13 cellular contexts compared by ENCODE assay signal in the genomic region with DNA sequence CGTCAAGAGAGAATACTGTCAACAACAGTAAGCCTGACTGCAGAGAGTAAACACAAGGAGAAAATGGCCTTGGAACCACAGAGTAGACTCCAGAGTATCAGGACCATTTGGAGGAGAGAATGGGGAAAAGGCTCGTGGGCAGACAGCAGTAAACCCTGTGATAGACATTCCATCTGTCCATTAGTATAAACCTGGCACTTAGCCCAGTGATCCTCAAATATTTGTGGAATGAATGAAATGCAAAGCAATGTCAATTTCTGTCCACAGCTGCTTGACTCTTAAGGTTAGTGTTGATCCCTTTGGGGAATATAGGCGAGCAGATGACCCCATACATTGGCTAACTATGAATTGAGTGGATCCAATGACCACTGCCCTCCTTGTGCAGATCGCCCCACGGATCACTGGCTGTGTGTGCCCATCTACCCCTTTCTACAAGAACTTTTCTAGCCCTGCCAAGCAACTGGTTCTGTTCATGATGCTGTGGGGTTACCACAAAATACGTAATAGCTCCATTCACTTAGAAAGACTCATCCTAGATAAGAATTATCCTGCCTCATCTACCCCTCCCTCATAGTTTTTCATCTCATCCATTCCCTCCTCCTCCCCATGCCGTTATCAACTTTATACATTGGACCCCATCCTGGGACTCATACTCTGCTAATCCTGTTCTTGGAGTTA.
DNase-seq lines count a peak whose midpoint lies in the region; ATAC-seq and TF ChIP-seq lines count a peak whose summit lies in the region.
"Had no signal": no experiment of that assay in that cellular context is flagged by ENCODE, and none has a peak within 500 bp of the region (broad histone marks: within the 10 kb centered on the region; RNA-seq: fewer than 3 reads in every experiment).

No MANE protein-coding gene starts in this region.

- DNase-seq in GM03348 (ENCODE audit: low spot score) (peak; percentile 65), NCI-H69 (lab: John Stamatoyannopoulos, UW) (peak; percentile 92), epithelial cell of proximal tubule (ENCODE audit: low read depth) (peak; percentile 68), skeletal muscle cell (ENCODE audit: low read depth) (peak; percentile 91), spleen (no peak)
- DNase-seq: activated CD8-positive, alpha-beta memory T cell treated with anti-CD3 and anti-CD28 coated beads, Interleukin-2, amount 50 U/mL, for 4 hours; anterior cingulate cortex; NK-92 treated with Interleukin-12 subunit alpha and Interleukin-12 subunit beta, amount 100 ng/mL, for 24 hours; posterior cingulate gyrus had no signal

- no peaks in the 10 kb centered on the region for H3K9me3 ChIP-seq in spleen
- H3K9me3 ChIP-seq: thoracic aorta had no signal

- H3K36me3 ChIP-seq in spleen, result no peaks in the 10 kb centered on the region
- H3K36me3 ChIP-seq: thoracic aorta had no signal

- 68 to 76% (median 70%) methylated on average over 7 of the region's 7 CpGs for WGBS in spleen, 5 donors

- ATAC-seq in GM18868 (IDR thresholded peaks at IDR 0.05; ENCODE audit: unreplicated experiment) (no peak), HG02623 (IDR thresholded peaks at IDR 0.05; ENCODE audit: unreplicated experiment) (no peak)

- intact Hi-C loops in spleen (cut with DNase I; ENCODE audit: low total_unique reads), result no loop called here

- TF ChIP-seq CTCF in epithelial cell of proximal tubule (conservative IDR thresholded peaks at IDR 0.05; ENCODE audit: low read depth, low read length) (no peak), spleen (IDR thresholded peaks at IDR 0.05 in 8 of 11, conservative IDR thresholded peaks at IDR 0.05 in 3 of 11) (no peak)

- H3K4me1 ChIP-seq in spleen, result no peaks in the 10 kb centered on the region

- TF ChIP-seq POLR2A in spleen (IDR thresholded peaks at IDR 0.05), result no peak

- H3K4me3 ChIP-seq in epithelial cell of proximal tubule (ENCODE audit: low read depth, low read length), result no peak overlapping the region
- no peak overlapping the region for H3K4me3 ChIP-seq in skeletal muscle cell (ENCODE audit: low read depth, low read length)
- no peak overlapping the region for H3K4me3 ChIP-seq in spleen
- H3K4me3 ChIP-seq: lung, thoracic aorta had no signal

- no peaks in the 10 kb centered on the region for H3K27me3 ChIP-seq in spleen (replicated peaks in 1 of 7)

- H3K27ac ChIP-seq in spleen, result no peak overlapping the region
- H3K27ac ChIP-seq: thoracic aorta had no signal
